ENCODE assay signal across 1 cellular context in genomic region chr6:34745277-34746103, GRCh38.
TF ChIP-seq lines count a peak whose summit lies in the region.

No MANE protein-coding gene starts in this region.

TF ChIP-seq in GM23338, 12 proteins besides CTCF, POLR2A, EP300 and RAD21 (continued from another document):
- TF ChIP-seq ZNF462 (CRISPR knock-in tag; IDR thresholded peaks at IDR 0.05) (no peak), ZNF331 (CRISPR knock-in tag; IDR thresholded peaks at IDR 0.05; ENCODE audit: low read depth) (no peak), EZH2phosphoT487 (IDR thresholded peaks at IDR 0.05; ENCODE audit: unreplicated experiment) (no peak), EZH2 (IDR thresholded peaks at IDR 0.05; ENCODE audit: low read depth, unreplicated experiment) (no peak)
